ENCODE assay signal across 9 cellular contexts in genomic region chr19:44747739-44748425, GRCh38. TPM values are rescaled to one million over a fixed set of nuclear protein-coding genes. Genes with fewer than 3 reads are reported as not detected.
DNase-seq lines count a peak whose midpoint lies in the region; ATAC-seq and TF ChIP-seq lines count a peak whose summit lies in the region.
"Had no signal": no experiment of that assay in that cellular context is flagged by ENCODE, and none has a peak within 500 bp of the region (broad histone marks: within the 10 kb centered on the region; RNA-seq: fewer than 3 reads in every experiment).

No MANE protein-coding gene starts in this region.

- H3K27me3 ChIP-seq in SJCRH30, result no peaks in the 10 kb centered on the region

- DNase-seq in NCI-H1417 (lab: John Stamatoyannopoulos, UW) (peak in 2 of 3 experiments; percentile 39), NCI-H1417 treated with DMSO at 0.1 percent for 48 hours (lab: John Stamatoyannopoulos, UW) (no peak), HK-2 (ENCODE audit: unreplicated experiment) (peak; percentile 73), SJCRH30 (peak; percentile 66 to 72), iris pigment epithelial cell (ENCODE audit: low read depth) (peak; percentile 65)

- H3K9me3 ChIP-seq in SJCRH30 (replicated peaks), result no peaks in the 10 kb centered on the region

- peaks cover 0 to 7% (median 0%) of the 10 kb centered on the region in 5 experiments for H3K9me3 Mint-ChIP-seq in brain

- TF ChIP-seq CTCF in brain (conservative IDR thresholded peaks at IDR 0.05), result no peak

- ATAC-seq in GM19455 (IDR thresholded peaks at IDR 0.05; ENCODE audit: unreplicated experiment), result no peak

- H3K4me1 Mint-ChIP-seq in brain, result peaks cover 36% of the 10 kb centered on the region

- H3K4me1 ChIP-seq in SJCRH30, result peaks cover 17% of the 10 kb centered on the region

- H3K27me3 Mint-ChIP-seq in brain, result peaks cover 85% of the 10 kb centered on the region

- H3K36me3 ChIP-seq in SJCRH30, result no peaks in the 10 kb centered on the region

- H3K4me3 ChIP-seq in SJCRH30 (peak overlapping the region; percentile 75), skin epidermis (peak overlapping the region; percentile 44 to 81 (median 62))

- H3K4me3 Mint-ChIP-seq in brain, result peak overlapping the region; percentile 79 to 95 (median 91)

- H3K27ac ChIP-seq in SJCRH30 (peak overlapping the region; percentile 63), skin epidermis (peak overlapping the region; percentile 86 to 99 (median 97))

- H3K36me3 Mint-ChIP-seq in brain, result no peaks in the 10 kb centered on the region

- H3K27ac Mint-ChIP-seq in brain, result peak overlapping the region; percentile 7 to 95 (median 92)

RNA-seq across cellular contexts. Expression of gene BCL3, which starts 0.6 kb away (rescaled TPM):
- 7.3 and 10.0 TPM in 2 replicates for total RNA-seq in SJCRH30 (2014; rRNA removed; shearing (Covaris generic))
- polyA plus RNA-seq in brain (ENCODE audit: insufficient read depth, low read depth, low replicate concordance), result 4.7 TPM

RNA-seq across cellular contexts. Expression of gene CBLC, which starts 29.8 kb away (rescaled TPM):
- not detected in 2 replicates for total RNA-seq in SJCRH30 (2014; rRNA removed; shearing (Covaris generic))
- 3.5 TPM for polyA plus RNA-seq in brain (ENCODE audit: insufficient read depth, low read depth, low replicate concordance)
- total RNA-seq: glomerular endothelial cell had no signal

RNA-seq across cellular contexts. Expression of gene CEACAM16, which starts 48.9 kb away (rescaled TPM):
- 0.18 and 0.73 TPM in 2 replicates for total RNA-seq in SJCRH30 (2014; rRNA removed; shearing (Covaris generic))
- not detected for polyA plus RNA-seq in brain (ENCODE audit: insufficient read depth, low read depth, low replicate concordance)
- total RNA-seq: glomerular endothelial cell had no signal
